In the genomic region with DNA sequence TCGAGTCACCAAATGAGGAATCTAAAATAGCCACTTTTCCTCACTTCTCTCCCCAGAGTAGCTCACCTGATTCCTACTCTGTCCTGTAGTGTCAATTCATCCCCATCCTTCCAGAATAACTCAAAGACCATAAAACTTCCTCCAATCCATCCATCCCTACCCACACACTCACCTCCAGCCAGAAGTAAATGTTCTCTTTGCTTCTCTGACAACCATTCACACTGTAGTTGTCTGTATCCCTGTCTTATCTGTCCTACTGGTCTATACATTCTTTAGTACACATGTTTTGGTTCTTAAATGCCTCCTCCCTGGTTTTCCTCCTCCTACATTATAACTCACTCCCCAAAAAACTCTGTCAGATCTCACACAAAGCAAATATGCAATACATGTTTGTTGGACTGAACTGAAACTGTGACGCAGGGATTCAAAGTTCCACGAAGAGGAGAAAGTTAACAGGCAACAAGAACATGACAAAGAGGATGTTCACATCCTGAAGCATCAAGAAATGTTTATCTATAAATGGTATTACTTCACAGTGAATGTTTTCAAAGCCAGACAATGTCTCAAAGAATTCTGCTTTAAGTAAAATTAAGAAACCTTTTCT, we compare ENCODE assay signal across 9 cellular contexts. TPM values are rescaled to one million over a fixed set of nuclear protein-coding genes. Genes with fewer than 3 reads are reported as not detected.
A peak's percentile ranks its signal among the peaks of the same experiment; 100 is the strongest.
DNase-seq lines count a peak whose midpoint lies in the region; ATAC-seq and TF ChIP-seq lines count a peak whose summit lies in the region.
"Had no signal": no experiment of that assay in that cellular context is flagged by ENCODE, and none has a peak within 500 bp of the region (broad histone marks: within the 10 kb centered on the region; RNA-seq: fewer than 3 reads in every experiment).

No MANE protein-coding gene starts in this region.

- peak; percentile 55 for ATAC-seq in IMR-90 (ENCODE audit: low read depth)
- ATAC-seq in stimulated activated memory B cell treated with anti-CD40 and anti-IgM and Interleukin-4, amounts not matched to agents 10 μg/mL and 1 μg/mL and 100 μg/mL, for 72 hours: no peak
- no peak for ATAC-seq in HG02642 (IDR thresholded peaks at IDR 0.05; ENCODE audit: poor library complexity, unreplicated experiment)
- ATAC-seq: Right ventricle myocardium inferior had no signal

- H3K4me3 Mint-ChIP-seq in stimulated activated memory B cell treated with anti-CD40 and anti-IgM and Interleukin-4, amounts not matched to agents 10 μg/mL and 1 μg/mL and 100 μg/mL, for 72 hours: no peak overlapping the region

- H3K79me1 ChIP-seq in IMR-90 (ENCODE audit: low read depth in 1 of 2, low read length in 2 of 2): peaks cover 15 to 61% of the 10 kb centered on the region in 2 experiments; a peak in 3 of 4 replicates

- peak overlapping the region; percentile 65; the same call in 1 of the 2 replicates for H3K4ac ChIP-seq in IMR-90 (ENCODE audit: low read depth, low read length)

- H3K9me3 ChIP-seq in IMR-90 (ENCODE audit: control insufficient read depth, insufficient read depth, low read length): no peaks in the 10 kb centered on the region
- H3K9me3 ChIP-seq in neutrophil: no peaks in the 10 kb centered on the region

- DNase-seq in AG20443 (ENCODE audit: low spot score) (peak; percentile 27), IMR-90 (peak; percentile 95), dermis blood vessel endothelial cell (peak; percentile 56), HEK293T (ENCODE audit: extremely low spot score) (no peak)
- no peak for DNase-seq in NK-92 treated with Interleukin-12 subunit alpha and Interleukin-12 subunit beta, amount 100 ng/mL, for 24 hours (lab: John Stamatoyannopoulos, UW)

- POLR2A ChIA-PET in IMR-90 (lab: Charles Lee; ENCODE audit: unreplicated experiment): no interaction called here
- POLR2A ChIA-PET in HEK293T (lab: Yijun Ruan, JAX): interaction anchor here (4.0 kb wide), 1 partner anchor 11 kb away, joined by 21 read pairs; the partner anchor contains the start of gene TP53BP2

- H2BK15ac ChIP-seq in IMR-90 (ENCODE audit: low read depth, low read length): peak overlapping the region; percentile 68; the same call in 2 of the 3 replicates

- H4K20me1 ChIP-seq in IMR-90 (ENCODE audit: insufficient read depth, low read length): peaks cover 65% of the 10 kb centered on the region

- no peak overlapping the region for H2AFZ ChIP-seq in IMR-90 (replicated peaks; ENCODE audit: low read length, poor library complexity)

- CTCF ChIA-PET in IMR-90 (lab: Yijun Ruan, JAX) (no interaction called here), HEK293T (lab: Yijun Ruan, JAX) (no interaction called here)

- in situ Hi-C loops in IMR-90 (cut with MboI; ENCODE audit: low sequenced_read_pairs): no loop called here

- dilution Hi-C loops in IMR-90 (cut with HindIII; ENCODE audit: low sequenced_read_pairs, unreplicated experiment): no loop called here

- no peak for TF ChIP-seq RAD21 in IMR-90 (IDR thresholded peaks at IDR 0.05; ENCODE audit: low read length)

- peak overlapping the region; percentile 52; the same call in 1 of the 2 replicates for H4K5ac ChIP-seq in IMR-90 (ENCODE audit: low read depth, low read length)

- peak overlapping the region; percentile 96 for H2BK5ac ChIP-seq in IMR-90 (ENCODE audit: low read depth, low read length, poor library complexity, severe bottlenecking)

- H3K56ac ChIP-seq in IMR-90 (ENCODE audit: extremely low read depth, insufficient read depth, low read length): peak overlapping the region; percentile 58

- H3K23ac ChIP-seq in IMR-90 (ENCODE audit: low read depth, low read length): peak overlapping the region; percentile 89; the same call in 1 of the 2 replicates

- intact Hi-C loops in IMR-90 (cut with micrococcal nuclease): no loop called here

- H3K27ac ChIP-seq in IMR-90 (ENCODE audit: insufficient read depth, low read length) (peak overlapping the region; percentile 52; the same call in 1 of the 2 replicates), neutrophil (peak overlapping the region; percentile 56)

- H3K9me3 Mint-ChIP-seq in stimulated activated memory B cell treated with anti-CD40 and anti-IgM and Interleukin-4, amounts not matched to agents 10 μg/mL and 1 μg/mL and 100 μg/mL, for 72 hours: no peaks in the 10 kb centered on the region

- H4K91ac ChIP-seq in IMR-90 (ENCODE audit: insufficient read depth, low read depth, low read length): peak overlapping the region; percentile 69

- H3K27me3 Mint-ChIP-seq in stimulated activated memory B cell treated with anti-CD40 and anti-IgM and Interleukin-4, amounts not matched to agents 10 μg/mL and 1 μg/mL and 100 μg/mL, for 72 hours: no peaks in the 10 kb centered on the region

- BruUV-seq in IMR-90 (replicated peaks; lab: Mats Ljungman, UMichigan): no TSS peak

- no peak for TF ChIP-seq POLR2A in IMR-90 (IDR thresholded peaks at IDR 0.05; ENCODE audit: low read depth, low read length)

- peak overlapping the region; percentile 68 for H2AK9ac ChIP-seq in IMR-90 (replicated peaks; ENCODE audit: low read depth, low read length, poor library complexity)

- H4K8ac ChIP-seq in IMR-90 (ENCODE audit: low read depth in 2 of 2, low read length in 2 of 2): peak overlapping the region in 1 of 2 experiments; percentile 80; a peak in 2 of 4 replicates

- peak overlapping the region; percentile 78; the same call in 1 of the 2 replicates for H2BK120ac ChIP-seq in IMR-90 (ENCODE audit: low read depth, low read length)

- peak overlapping the region; percentile 60; the same call in 1 of the 2 replicates for H2AK5ac ChIP-seq in IMR-90 (ENCODE audit: low read depth, low read length)

- peak overlapping the region; percentile 79 for H2BK20ac ChIP-seq in IMR-90 (ENCODE audit: low read depth, low read length)

- peak overlapping the region; percentile 71; the same call in 1 of the 2 replicates for H3K18ac ChIP-seq in IMR-90 (ENCODE audit: low read depth, low read length)

- H3K4me3 ChIP-seq in IMR-90 (ENCODE audit: insufficient read depth, low read depth, low read length): peak overlapping the region; percentile 17; the same call in 1 of the 2 replicates
- no peak overlapping the region for H3K4me3 ChIP-seq in neutrophil (ENCODE audit: low read depth in 1 of 2, low read length in 1 of 2)

- H3K9me1 ChIP-seq in IMR-90 (ENCODE audit: insufficient read depth, low read length): peaks cover 22% of the 10 kb centered on the region

- peaks cover 2% of the 10 kb centered on the region for H3K36me3 Mint-ChIP-seq in stimulated activated memory B cell treated with anti-CD40 and anti-IgM and Interleukin-4, amounts not matched to agents 10 μg/mL and 1 μg/mL and 100 μg/mL, for 72 hours

- H3K27ac Mint-ChIP-seq in stimulated activated memory B cell treated with anti-CD40 and anti-IgM and Interleukin-4, amounts not matched to agents 10 μg/mL and 1 μg/mL and 100 μg/mL, for 72 hours: no peak overlapping the region

- peaks cover 31% of the 10 kb centered on the region for H3K4me1 ChIP-seq in IMR-90 (ENCODE audit: control insufficient read depth, insufficient read depth, low read length)
- H3K4me1 ChIP-seq in neutrophil (ENCODE audit: control insufficient read depth in 1 of 2, insufficient read depth in 1 of 2, low read depth in 1 of 2, low read length in 1 of 2): peaks cover 61 to 66% of the 10 kb centered on the region in 2 experiments

- peak overlapping the region; percentile 80 for H3K4me2 ChIP-seq in IMR-90 (ENCODE audit: low read depth, low read length)

- no peak for TF ChIP-seq CTCF in IMR-90 (conservative IDR thresholded peaks at IDR 0.05; ENCODE audit: low read depth, low read length)
- no peak for TF ChIP-seq CTCF in neutrophil (IDR thresholded peaks at IDR 0.05)

- no peaks in the 10 kb centered on the region for H3K27me3 ChIP-seq in IMR-90 (ENCODE audit: control insufficient read depth, insufficient read depth, low read length)
- H3K27me3 ChIP-seq in neutrophil: no peaks in the 10 kb centered on the region

- peak overlapping the region; percentile 56; the same call in 1 of the 2 replicates for H3K9ac ChIP-seq in IMR-90 (ENCODE audit: low read depth, low read length)

- peak overlapping the region; percentile 90 for H3K14ac ChIP-seq in IMR-90 (replicated peaks; ENCODE audit: low read depth, low read length)

- H3K36me3 ChIP-seq in IMR-90 (ENCODE audit: control insufficient read depth, insufficient read depth, low read length) (no peaks in the 10 kb centered on the region), neutrophil (no peaks in the 10 kb centered on the region)

- WGBS in IMR-90 (ENCODE audit: extremely low coverage in 2 of 2, insufficient read length in 1 of 2), 2 experiments: 43% methylated on average over 1 of the region's 3 CpGs; no CpG with 5 or more reads in 1 of the 2 experiments

- H3K4me1 Mint-ChIP-seq in stimulated activated memory B cell treated with anti-CD40 and anti-IgM and Interleukin-4, amounts not matched to agents 10 μg/mL and 1 μg/mL and 100 μg/mL, for 72 hours: peaks cover 22% of the 10 kb centered on the region

TF ChIP-seq in IMR-90, 13 proteins besides CTCF, POLR2A, EP300 and RAD21:
- no peak for TF ChIP-seq USF2 (IDR thresholded peaks at IDR 0.05; ENCODE audit: low read depth, low read length)
- peak; percentile 70 for TF ChIP-seq CEBPB (IDR thresholded peaks at IDR 0.05; ENCODE audit: low read depth, low read length)
TF ChIP-seq in IMR-90: peak in this region for 1.

TF ChIP-seq in HEK293T, 16 proteins besides CTCF, POLR2A, EP300 and RAD21 (continues in another document):
- no peak for TF ChIP-seq SP1 (IDR thresholded peaks at IDR 0.05)
- TF ChIP-seq FOXM1 (IDR thresholded peaks at IDR 0.05; ENCODE audit: borderline replicate concordance): no peak
- TF ChIP-seq HDGF (IDR thresholded peaks at IDR 0.05; ENCODE audit: borderline replicate concordance): no peak
- TF ChIP-seq ELF4 (IDR thresholded peaks at IDR 0.05): no peak
- no peak for TF ChIP-seq LEF1 (IDR thresholded peaks at IDR 0.05; ENCODE audit: borderline replicate concordance)
- TF ChIP-seq CTBP1 (IDR thresholded peaks at IDR 0.05; ENCODE audit: borderline replicate concordance): no peak
- no peak for TF ChIP-seq L3MBTL2 (conservative IDR thresholded peaks at IDR 0.05)
- no peak for TF ChIP-seq BHLHE40 (IDR thresholded peaks at IDR 0.05; ENCODE audit: borderline replicate concordance)
- no peak for TF ChIP-seq FOXA1 (IDR thresholded peaks at IDR 0.05)
- TF ChIP-seq ZNF384 (IDR thresholded peaks at IDR 0.05): no peak
- no peak for TF ChIP-seq ARNT (IDR thresholded peaks at IDR 0.05)

RNA-seq across cellular contexts. Expression of gene TP53BP2, which starts 11.0 kb away (rescaled TPM):
- total RNA-seq in IMR-90 (2012; rRNA removed) (35.0 and 35.8 TPM in 2 replicates), dermis blood vessel endothelial cell (32.9 and 35.1 TPM in 2 replicates)
- polyA plus RNA-seq in IMR-90 (2012; rRNA removed): 19.2 and 19.9 TPM in 2 replicates
- 9.9 and 11.5 TPM in 2 replicates for polyA plus RNA-seq in IMR-90 (2012; cell fraction: cytosol; rRNA removed)
- polyA plus RNA-seq in IMR-90 (2012; cell fraction: nucleus; rRNA removed; ENCODE audit: low replicate concordance): 10.3 and 34.6 TPM in 2 replicates

Comparison
In these comparisons a context has a peak if more than half of its experiments do, and no peak if none do; other contexts are left out.
1. DNase-seq: peak in AG20443 (single experiment), IMR-90 (single experiment) and dermis blood vessel endothelial cell (single experiment); none in HEK293T (single experiment) and NK-92 treated with Interleukin-12 subunit alpha and Interleukin-12 subunit beta, amount 100 ng/mL, for 24 hours (single experiment).